24 cellular contexts compared by ENCODE assay signal in genomic region chr20:62319346-62319909, GRCh38. TPM values are rescaled to one million over a fixed set of nuclear protein-coding genes. Genes with fewer than 3 reads are reported as not detected.
A peak's percentile ranks its signal among the peaks of the same experiment; 100 is the strongest.
DNase-seq lines count a peak whose midpoint lies in the region; ATAC-seq, FAIRE-seq and TF ChIP-seq lines count a peak whose summit lies in the region.
"Had no signal": no experiment of that assay in that cellular context is flagged by ENCODE, and none has a peak within 500 bp of the region (broad histone marks: within the 10 kb centered on the region; RNA-seq: fewer than 3 reads in every experiment).

No MANE protein-coding gene starts in this region.

- H3K9me1 ChIP-seq in K562 (ENCODE audit: control insufficient read depth, insufficient read depth, low read length): peaks cover 3% of the 10 kb centered on the region

- in situ Hi-C loops in K562 (cut with MboI): no loop called here

- no peak overlapping the region for H3K27ac ChIP-seq in K562 (ENCODE audit: extremely low read depth, low read depth, low read length)
- H3K27ac ChIP-seq: neutrophil, SK-N-MC, thyroid gland had no signal

- FAIRE-seq in K562 (lab: Jason Lieb, UNC) (no peak), urothelium cell line (lab: Jason Lieb, UNC) (peak; percentile 91)

- CTCF ChIA-PET in K562 (lab: Yijun Ruan, JAX; ENCODE audit: low intra/inter-chr PET ratio): no interaction called here

- no TSS peak for BruUV-seq in K562 (replicated peaks; lab: Mats Ljungman, UMichigan)

- DNase-seq in left ventricle myocardium superior (no peak), left cardiac atrium (no peak), K562 (ENCODE audit: extremely low read depth in 1 of 4, low spot score in 3 of 4) (no peak), mesothelial cell of epicardium (ENCODE audit: low spot score in 2 of 2, unreplicated experiment in 2 of 2) (no peak), urothelium cell line (ENCODE audit: low spot score) (no peak), NCI-H446 (lab: John Stamatoyannopoulos, UW) (no peak)
- DNase-seq: activated CD4-positive, alpha-beta T cell treated with anti-CD3 and anti-CD28 coated beads for 36 hours; activated CD8-positive, alpha-beta T cell treated with anti-CD3 and anti-CD28 coated beads, Interleukin-2, amount 10 ng/mL, durations not matched to agents 7 days and 5 days; activated effector memory CD4-positive, alpha-beta T cell treated with anti-CD3 and anti-CD28 coated beads, Interleukin-2, amount 50 U/mL, for 16 hours; H7; kidney glomerular epithelial cell; NCI-H1092 treated with DMSO at 0.1 percent for 48 hours; NCI-H2029; NCI-H2227 treated with DMSO at 0.1 percent for 48 hours; NCI-H69; stimulated activated naive CD8-positive, alpha-beta T cell treated with anti-CD3 and anti-CD28 coated beads, Interleukin-15, Interleukin-2, amounts not matched to agents 100 U/mL and 50 U/mL, for 24 hours; thyroid gland had no signal

- no peaks in the 10 kb centered on the region for H3K9me3 Mint-ChIP-seq in mesothelial cell of epicardium
- H3K9me3 Mint-ChIP-seq: brain; T-helper 1 cell treated with Interleukin-12 subunit alpha and Interleukin-12 subunit beta and Interleukin-4 antibody, amounts not matched to agents 30 μg/mL and 1 μg/mL, for 36 hours had no signal

- peaks cover 84% of the 10 kb centered on the region; the same call in 2 of the 3 replicates for H3K36me3 ChIP-seq in K562 (ENCODE audit: control insufficient read depth, insufficient read depth, low read length)
- H3K36me3 ChIP-seq: neutrophil had no signal

- H3K4me3 Mint-ChIP-seq in mesothelial cell of epicardium: no peak overlapping the region
- H3K4me3 Mint-ChIP-seq: activated CD4-positive, alpha-beta T cell treated with anti-CD3 and anti-CD28 coated beads for 36 hours; activated CD8-positive, alpha-beta T cell treated with anti-CD3 and anti-CD28 coated beads, Interleukin-2, amount 10 ng/mL, durations not matched to agents 7 days and 5 days; brain; T-helper 1 cell treated with Interleukin-12 subunit alpha and Interleukin-12 subunit beta and Interleukin-4 antibody, amounts not matched to agents 30 μg/mL and 1 μg/mL, for 36 hours had no signal

- no peaks in the 10 kb centered on the region for H4K20me1 ChIP-seq in K562 (replicated peaks; ENCODE audit: control insufficient read depth, insufficient read depth, low read length)

- peaks cover 2 to 60% of the 10 kb centered on the region in 2 experiments; a peak in 2 of 5 replicates for H3K4me1 ChIP-seq in K562 (replicated peaks in 1 of 2; ENCODE audit: control insufficient read depth in 2 of 2, insufficient read depth in 2 of 2, low read length in 2 of 2)
- H3K4me1 ChIP-seq: heart left ventricle, thyroid gland had no signal

- intact Hi-C loops in left ventricle myocardium superior (cut with micrococcal nuclease): no loop called here
- intact Hi-C loops in left cardiac atrium (cut with DNase I): no loop called here
- intact Hi-C loops in K562 (cut with micrococcal nuclease): no loop called here

- no peak for TF ChIP-seq POLR2A in K562 (conservative IDR thresholded peaks at IDR 0.05)

- H3K4me3 ChIP-seq in K562: no peak overlapping the region
- H3K4me3 ChIP-seq: heart left ventricle, SK-N-MC, thyroid gland had no signal

- H3K27ac Mint-ChIP-seq in mesothelial cell of epicardium: peak overlapping the region; percentile 66
- H3K27ac Mint-ChIP-seq: activated CD4-positive, alpha-beta T cell treated with anti-CD3 and anti-CD28 coated beads for 36 hours; activated CD8-positive, alpha-beta T cell treated with anti-CD3 and anti-CD28 coated beads, Interleukin-2, amount 10 ng/mL, durations not matched to agents 7 days and 5 days; T-helper 1 cell treated with Interleukin-12 subunit alpha and Interleukin-12 subunit beta and Interleukin-4 antibody, amounts not matched to agents 30 μg/mL and 1 μg/mL, for 36 hours had no signal

- H3K9ac ChIP-seq in K562 (ENCODE audit: insufficient read depth in 1 of 2, low read depth in 2 of 2, low read length in 2 of 2): no peak overlapping the region

- H3K27me3 ChIP-seq in K562 (ENCODE audit: control insufficient read depth in 2 of 2, insufficient read depth in 2 of 2, low read length in 2 of 2): no peaks in the 10 kb centered on the region
- H3K27me3 ChIP-seq: heart left ventricle, neutrophil, thyroid gland had no signal

- no peak overlapping the region for H2AFZ ChIP-seq in K562 (ENCODE audit: low read depth, low read length)

- no peak for TF ChIP-seq RAD21 in K562 (CRISPR knock-in tag; conservative IDR thresholded peaks at IDR 0.05 in 1 of 2, IDR thresholded peaks at IDR 0.05 in 1 of 2)

- TF ChIP-seq CTCF in K562 (IDR thresholded peaks at IDR 0.05 in 2 of 3, conservative IDR thresholded peaks at IDR 0.05 in 1 of 3; ENCODE audit: insufficient read depth in 2 of 3, low read depth in 1 of 3, low read length in 3 of 3): no peak
- TF ChIP-seq CTCF in mesothelial cell of epicardium (IDR thresholded peaks at IDR 0.05; ENCODE audit: unreplicated experiment): no peak

- H3K9me3 ChIP-seq in K562 (replicated peaks; ENCODE audit: control insufficient read depth, insufficient read depth, low read depth, low read length): no peaks in the 10 kb centered on the region
- H3K9me3 ChIP-seq: heart left ventricle, neutrophil, thyroid gland had no signal

- no peak overlapping the region for H3K4me2 ChIP-seq in K562 (ENCODE audit: insufficient read depth, low read length)

- H3K4me1 Mint-ChIP-seq in mesothelial cell of epicardium: no peaks in the 10 kb centered on the region
- H3K4me1 Mint-ChIP-seq: activated CD4-positive, alpha-beta T cell treated with anti-CD3 and anti-CD28 coated beads for 36 hours; brain had no signal

- H3K36me3 Mint-ChIP-seq in mesothelial cell of epicardium: peaks cover 22% of the 10 kb centered on the region

- H3K27me3 Mint-ChIP-seq in mesothelial cell of epicardium (ENCODE audit: low read depth): no peaks in the 10 kb centered on the region
- H3K27me3 Mint-ChIP-seq: activated CD4-positive, alpha-beta T cell treated with anti-CD3 and anti-CD28 coated beads for 36 hours; brain had no signal

- POLR2A ChIA-PET in K562 (lab: Yijun Ruan, JAX): interaction anchor here (1.4 kb wide), 1 partner anchor 14 kb away, joined by 6 read pairs; no protein-coding TSS in a partner anchor

- ATAC-seq in left ventricle myocardium superior (peak; percentile 4), left cardiac atrium (no peak), K562 (no peak), HG03196 (IDR thresholded peaks at IDR 0.05; ENCODE audit: unreplicated experiment) (no peak), GM21526 (IDR thresholded peaks at IDR 0.05; ENCODE audit: low FRiP score, unreplicated experiment) (no peak)
- ATAC-seq: heart left ventricle; stimulated activated naive CD8-positive, alpha-beta T cell treated with anti-CD3 and anti-CD28 coated beads, Interleukin-15, Interleukin-2, amounts not matched to agents 100 U/mL and 50 U/mL, for 24 hours had no signal

- no peak for TF ChIP-seq EP300 in K562 (IDR thresholded peaks at IDR 0.05; ENCODE audit: low read length)

- H3K79me2 ChIP-seq in K562 (ENCODE audit: control insufficient read depth, insufficient read depth, low read length): no peaks in the 10 kb centered on the region

- 94% methylated on average over 11 of the region's 29 CpGs for WGBS in K562 (ENCODE audit: insufficient coverage, low coverage, missing lambda C conversion rate)

TF ChIP-seq in K562, 482 proteins besides CTCF, POLR2A, EP300 and RAD21 (continues in another document):
- TF ChIP-seq ERF (CRISPR knock-in tag; IDR thresholded peaks at IDR 0.05) (no peak), EP400 (IDR thresholded peaks at IDR 0.05) (no peak)

RNA-seq across cellular contexts. Expression of gene ADRM1, which starts 16.6 kb away (rescaled TPM):
- 75.5 TPM for total RNA-seq in left ventricle myocardium superior
- total RNA-seq in left cardiac atrium: 10 to 100 TPM; 57.9 to 76.9 TPM
- 21.6 and 87.3 TPM in 2 replicates for total RNA-seq in K562 (2011; cell fraction: chromatin; rRNA removed; ENCODE audit: low replicate concordance)
- 87.6 and 87.7 TPM in 2 replicates for total RNA-seq in K562 (2011; cell fraction: nucleolus; rRNA removed)
- 41.0 and 41.6 TPM in 2 replicates for total RNA-seq in K562 (2011; cell fraction: nucleoplasm; rRNA removed)
- total RNA-seq in K562 (2014; rRNA removed): 223 and 261 TPM in 2 replicates
- total RNA-seq in K562 (2014; rRNA removed; fragmentation: Illumina TruSeq; extraction: Trizol): 22.5 and 32.1 TPM in 2 replicates
- 125 and 136 TPM in 2 replicates for total RNA-seq in K562 (2015; rRNA removed; fragmentation: Illumina TruSeq; extraction: Trizol)
- 159 and 160 TPM in 2 replicates for total RNA-seq in K562 (2021)
- 57.6 and 67.4 TPM in 2 replicates for polyA plus RNA-seq in K562 (2011; rRNA removed)
- 69.2 and 237 TPM in 2 replicates for polyA plus RNA-seq in K562 (2011; cell fraction: cytosol; rRNA removed)
- polyA plus RNA-seq in K562 (2011; cell fraction: nucleus; rRNA removed): 65.6 and 116 TPM in 2 replicates
- 109 and 153 TPM in 2 replicates for polyA plus RNA-seq in K562 (2012)
- 49.3 and 107 TPM in 2 replicates for polyA plus RNA-seq in K562 (2014; fragmentation: Illumina TruSeq; extraction: Trizol)
- 10 to 100 TPM in 1 of 2 experiments, 1 to 10 TPM in 1; 5.0 to 21.6 TPM for polyA plus RNA-seq in K562 (2014; fragmentation: Nextera tagmentation; extraction: Ambion mirVana)
- 192 and 201 TPM in 2 replicates for polyA plus RNA-seq in K562 (2014; rRNA removed)
- polyA minus RNA-seq in K562 (2011; rRNA and poly(A)+ RNA removed): 16.1 and 32.6 TPM in 2 replicates
- polyA minus RNA-seq in K562 (2011; cell fraction: cytosol; rRNA and poly(A)+ RNA removed): 51.8 and 55.0 TPM in 2 replicates
- polyA minus RNA-seq in K562 (2011; cell fraction: nucleus; rRNA and poly(A)+ RNA removed): 42.8 and 44.0 TPM in 2 replicates
- 58.8 to 60.8 TPM (median 59.0 TPM) in 3 replicates for total RNA-seq in mesothelial cell of epicardium

RNA-seq across cellular contexts. Expression of gene LAMA5, which starts 47.7 kb away (rescaled TPM):
- total RNA-seq in left ventricle myocardium superior (110 TPM), left cardiac atrium (100 to 1,000 TPM in 1 of 2 donors, 10 to 100 TPM in 1; 70.4 to 113 TPM), K562 (2014; rRNA removed) (26.4 and 38.3 TPM in 2 replicates), K562 (2014; rRNA removed; fragmentation: Illumina TruSeq; extraction: Trizol) (2.2 and 3.2 TPM in 2 replicates), K562 (2015; rRNA removed; fragmentation: Illumina TruSeq; extraction: Trizol) (11.3 and 11.7 TPM in 2 replicates), K562 (2021) (86.4 and 101 TPM in 2 replicates), mesothelial cell of epicardium (571 to 618 TPM (median 601 TPM) in 3 replicates)
- total RNA-seq in K562 (2011; cell fraction: chromatin; rRNA removed; ENCODE audit: low replicate concordance): 218 and 612 TPM in 2 replicates
- 256 and 378 TPM in 2 replicates for total RNA-seq in K562 (2011; cell fraction: nucleolus; rRNA removed)
- 206 and 238 TPM in 2 replicates for total RNA-seq in K562 (2011; cell fraction: nucleoplasm; rRNA removed)
- polyA plus RNA-seq in K562 (2011; rRNA removed) (4.4 and 10.0 TPM in 2 replicates), K562 (2014; fragmentation: Illumina TruSeq; extraction: Trizol) (7.8 and 20.0 TPM in 2 replicates), K562 (2014; fragmentation: Nextera tagmentation; extraction: Ambion mirVana) (under 1 TPM; 0.31 to 0.48 TPM), K562 (2014; rRNA removed) (60.2 and 67.3 TPM in 2 replicates)
- polyA plus RNA-seq in K562 (2011; cell fraction: cytosol; rRNA removed): 3.9 and 11.1 TPM in 2 replicates
- polyA plus RNA-seq in K562 (2011; cell fraction: nucleus; rRNA removed): 130 and 166 TPM in 2 replicates
- 49.7 and 63.1 TPM in 2 replicates for polyA plus RNA-seq in K562 (2012)
- 1.5 and 1.9 TPM in 2 replicates for polyA minus RNA-seq in K562 (2011; rRNA and poly(A)+ RNA removed)
- polyA minus RNA-seq in K562 (2011; cell fraction: cytosol; rRNA and poly(A)+ RNA removed): 11.0 and 21.3 TPM in 2 replicates
- 33.7 and 42.1 TPM in 2 replicates for polyA minus RNA-seq in K562 (2011; cell fraction: nucleus; rRNA and poly(A)+ RNA removed)
